8 cellular contexts compared by ENCODE assay signal in genomic region chr1:31723828-31724359, GRCh38. TPM values are rescaled to one million over a fixed set of nuclear protein-coding genes. Genes with fewer than 3 reads are reported as not detected.
DNase-seq lines count a peak whose midpoint lies in the region; ATAC-seq lines count a peak whose summit lies in the region.

No MANE protein-coding gene starts in this region.

- DNase-seq in CMK (ENCODE audit: low read depth) (peak; percentile 65), LHCN-M2 (ENCODE audit: low read depth) (peak; percentile 77), glomerular visceral epithelial cell (ENCODE audit: extremely low spot score) (peak; percentile 74), sciatic nerve (ENCODE audit: low spot score) (peak; percentile 86), NCI-H510A (lab: John Stamatoyannopoulos, UW) (no peak), NCI-H1930 (lab: John Stamatoyannopoulos, UW) (no peak)
- peak; percentile 81 for DNase-seq in activated CD8-positive, alpha-beta memory T cell treated with anti-CD3 and anti-CD28 coated beads, Interleukin-2, amount 50 U/mL, for 48 hours

- ATAC-seq in sciatic nerve (peak; percentile 48), HG02588 (IDR thresholded peaks at IDR 0.05; ENCODE audit: unreplicated experiment) (no peak)

- intact Hi-C loops in sciatic nerve (cut with DNase I): no loop called here

RNA-seq across cellular contexts. Expression of gene COL16A1, which starts 20.1 kb away (rescaled TPM):
- total RNA-seq in LHCN-M2 (2014; rRNA removed) (9.8 and 11.5 TPM in 2 replicates), sciatic nerve (179 TPM)
- 8.1 TPM for polyA plus RNA-seq in LHCN-M2 (2012)

RNA-seq across cellular contexts. Expression of gene ADGRB2, which starts 40.2 kb away (rescaled TPM):
- total RNA-seq in LHCN-M2 (2014; rRNA removed) (20.5 and 22.6 TPM in 2 replicates), sciatic nerve (5.2 TPM)
- 20.8 TPM for polyA plus RNA-seq in LHCN-M2 (2012)

Comparison
In these comparisons a context has a peak if more than half of its experiments do, and no peak if none do; other contexts are left out.
1. DNase-seq: peak in CMK (single experiment), LHCN-M2 (single experiment), activated CD8-positive, alpha-beta memory T cell treated with anti-CD3 and anti-CD28 coated beads, Interleukin-2, amount 50 U/mL, for 48 hours (single experiment), glomerular visceral epithelial cell (single experiment) and sciatic nerve (single experiment); none in NCI-H510A (single experiment) and NCI-H1930 (0 of 2).
2. RNA of gene COL16A1, which starts 20.1 kb away (total RNA-seq): 179 TPM in sciatic nerve (single experiment); 9.8 to 11.5 TPM in LHCN-M2; every median in the first group is over 10 times any median in the second.